8 cellular contexts compared by ENCODE assay signal in the genomic region with DNA sequence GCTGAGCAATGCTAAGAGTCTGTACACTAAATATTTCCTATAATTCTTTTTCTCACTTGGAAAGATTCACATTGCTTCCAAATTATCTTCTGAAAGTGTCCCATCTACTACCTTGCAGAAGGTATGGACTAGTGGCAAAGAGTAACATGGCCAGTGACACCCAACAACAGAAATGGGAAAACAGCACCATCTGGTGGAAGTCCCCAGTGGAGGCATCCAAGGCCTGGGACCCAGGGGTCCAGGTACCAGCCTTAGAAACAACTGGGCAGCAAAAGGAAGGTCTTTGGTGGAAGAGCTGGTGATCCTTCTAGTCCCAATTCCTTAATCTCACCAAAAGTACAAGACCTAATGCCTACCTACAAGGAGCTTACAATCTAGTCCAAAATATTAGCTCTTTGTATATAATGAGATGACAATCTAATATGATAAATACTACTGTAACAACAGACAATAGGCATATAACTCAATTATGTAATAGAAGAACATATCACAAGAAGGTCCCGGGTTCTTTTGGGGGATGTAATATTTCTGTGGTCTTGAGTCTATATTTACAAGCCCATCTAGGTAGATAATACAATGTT. TPM values are rescaled to one million over a fixed set of nuclear protein-coding genes. Genes with fewer than 3 reads are reported as not detected.
A peak's percentile ranks its signal among the peaks of the same experiment; 100 is the strongest.
DNase-seq lines count a peak whose midpoint lies in the region; ATAC-seq, FAIRE-seq and TF ChIP-seq lines count a peak whose summit lies in the region.

No MANE protein-coding gene starts in this region.

- no peak overlapping the region for H3K4me3 ChIP-seq in small intestine (ENCODE audit: low read depth in 1 of 2, low read length in 2 of 2)

- H3K4me3 Mint-ChIP-seq in effector memory CD8-positive, alpha-beta T cell, result peak overlapping the region in 1 of 2 donors; percentile 41
- H3K4me3 Mint-ChIP-seq in mesothelial cell of epicardium, result no peak overlapping the region

- H3K9me3 ChIP-seq in small intestine (ENCODE audit: control insufficient read depth, low read depth), result no peaks in the 10 kb centered on the region

- WGBS in small intestine, 3 donors, result 50 to 83% (median 69%) methylated on average over 1 of the region's 1 CpG

- H3K36me3 ChIP-seq in small intestine (ENCODE audit: control insufficient read depth in 2 of 2, insufficient read depth in 2 of 2, low read length in 2 of 2), result no peaks in the 10 kb centered on the region

- H3K27ac Mint-ChIP-seq in effector memory CD8-positive, alpha-beta T cell, result peak overlapping the region; percentile 26 to 52
- no peak overlapping the region for H3K27ac Mint-ChIP-seq in mesothelial cell of epicardium

- no peaks in the 10 kb centered on the region for H3K27me3 Mint-ChIP-seq in effector memory CD8-positive, alpha-beta T cell
- no peaks in the 10 kb centered on the region for H3K27me3 Mint-ChIP-seq in mesothelial cell of epicardium (ENCODE audit: low read depth)

- in situ Hi-C loops in SK-MEL-5 (cut with HindIII; ENCODE audit: low pct_unique_long_range_greater_than_20kb, low sequenced_read_pairs), result no loop called here

- no peaks in the 10 kb centered on the region for H3K27me3 ChIP-seq in small intestine (ENCODE audit: control insufficient read depth in 2 of 2, insufficient read depth in 2 of 2, low read length in 2 of 2)

- peaks cover 14 to 25% of the 10 kb centered on the region in 2 donors for H3K4me1 Mint-ChIP-seq in effector memory CD8-positive, alpha-beta T cell (ENCODE audit: low read depth in 2 of 2)
- no peaks in the 10 kb centered on the region for H3K4me1 Mint-ChIP-seq in mesothelial cell of epicardium

- FAIRE-seq in small intestine (lab: Jason Lieb, UNC), result no peak

- ATAC-seq in effector memory CD8-positive, alpha-beta T cell (replicated peaks), result peak; percentile 72

- peaks cover 8% of the 10 kb centered on the region for H3K36me3 Mint-ChIP-seq in effector memory CD8-positive, alpha-beta T cell (ENCODE audit: insufficient read depth)
- no peaks in the 10 kb centered on the region for H3K36me3 Mint-ChIP-seq in mesothelial cell of epicardium

- DNase-seq in Daoy (ENCODE audit: low read depth) (peak; percentile 9), HS-27A (ENCODE audit: low read depth) (peak; percentile 45), SK-MEL-5 (ENCODE audit: low read depth, low spot score) (peak; percentile 77), small intestine (peak; percentile 70), mesothelial cell of epicardium (ENCODE audit: low spot score in 2 of 2, unreplicated experiment in 2 of 2) (no peak), LoVo (ENCODE audit: low spot score) (no peak)
- DNase-seq in effector memory CD8-positive, alpha-beta T cell, result peak; percentile 23 to 36 (median 26)
- DNase-seq in stimulated activated naive CD4-positive, alpha-beta T cell treated with Interleukin-2 at 50 U/mL for 16 hours (lab: John Stamatoyannopoulos, UW), result no peak

- H3K4me1 ChIP-seq in small intestine (ENCODE audit: control insufficient read depth in 2 of 2, insufficient read depth in 1 of 2, low read depth in 1 of 2, low read length in 1 of 2), result no peaks in the 10 kb centered on the region

- no peak overlapping the region for H3K27ac ChIP-seq in small intestine (ENCODE audit: low read depth in 1 of 2, low read length in 1 of 2)

- TF ChIP-seq CTCF in mesothelial cell of epicardium (IDR thresholded peaks at IDR 0.05; ENCODE audit: unreplicated experiment), result no peak

- H3K9me3 Mint-ChIP-seq in effector memory CD8-positive, alpha-beta T cell, result no peaks in the 10 kb centered on the region
- no peaks in the 10 kb centered on the region for H3K9me3 Mint-ChIP-seq in mesothelial cell of epicardium

RNA-seq across cellular contexts. Expression of a gene that starts 55.3 kb away (rescaled TPM):
- total RNA-seq in Daoy (2014; rRNA removed; shearing (Covaris generic)), result 0.17 TPM in 1 of 2 replicates, not detected in the other
- total RNA-seq in SK-MEL-5 (2014; rRNA removed; shearing (Covaris generic)), result not detected in 2 replicates
- polyA plus RNA-seq in SK-MEL-5 (2015; cell fraction: cytosol; rRNA removed), result not detected in 2 replicates
- polyA plus RNA-seq in SK-MEL-5 (2015; cell fraction: nucleus; rRNA removed), result not detected in 2 replicates
- 1 to 10 TPM; 2.0 to 8.1 (median 2.1) TPM for polyA plus RNA-seq in small intestine
- 3.4 to 4.3 TPM (median 3.4 TPM) in 3 replicates for total RNA-seq in mesothelial cell of epicardium

Comparison
In these comparisons a context has a peak if more than half of its experiments do, and no peak if none do; other contexts are left out.
1. DNase-seq: peak in Daoy (single experiment), HS-27A (single experiment), SK-MEL-5 (single experiment), effector memory CD8-positive, alpha-beta T cell (3 of 3) and small intestine (single experiment); none in stimulated activated naive CD4-positive, alpha-beta T cell treated with Interleukin-2 at 50 U/mL for 16 hours (single experiment), mesothelial cell of epicardium (0 of 2) and LoVo (single experiment).